Comparison of ENCODE assay signal across 20 cellular contexts in the genomic region with DNA sequence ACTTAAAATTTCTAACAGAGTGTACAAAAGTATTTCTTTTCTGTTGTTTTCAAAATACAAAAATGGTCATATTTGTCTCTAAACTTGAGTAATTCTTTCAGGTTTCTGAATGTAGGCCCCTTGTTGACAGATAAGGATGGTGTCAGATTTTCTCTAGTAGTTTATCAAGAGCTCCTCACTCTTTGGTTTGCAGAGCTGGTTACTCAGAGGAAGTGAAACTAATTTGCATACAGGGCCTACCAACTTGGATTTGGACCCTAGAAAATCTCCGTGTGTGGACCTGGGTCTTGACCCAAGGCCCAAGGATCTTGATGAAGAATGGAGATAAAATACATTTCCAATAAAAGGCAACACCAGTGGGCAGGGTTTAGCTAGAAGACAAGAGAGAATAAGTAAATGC. TPM values are rescaled to one million over a fixed set of nuclear protein-coding genes. Genes with fewer than 3 reads are reported as not detected.
DNase-seq lines count a peak whose midpoint lies in the region; ATAC-seq and TF ChIP-seq lines count a peak whose summit lies in the region.
"Had no signal": no experiment of that assay in that cellular context is flagged by ENCODE, and none has a peak within 500 bp of the region (broad histone marks: within the 10 kb centered on the region; RNA-seq: fewer than 3 reads in every experiment).

No MANE protein-coding gene starts in this region.

- no peak for DNase-seq in mucosa of descending colon
- no peak for DNase-seq in HPDE6-E6E7 (ENCODE audit: extremely low spot score)
- DNase-seq in COR-L47 (lab: John Stamatoyannopoulos, UW) = no peak
- DNase-seq in dedifferentiated amniotic fluid mesenchymal stem cell (ENCODE audit: extremely low spot score) = no peak
- no peak for DNase-seq in MV-4-11 (lab: John Stamatoyannopoulos, UW)
- DNase-seq: activated CD4-positive, alpha-beta T cell treated with anti-CD3 and anti-CD28 coated beads, Interleukin-2, amount 50 U/mL, for 4 hours; C1 segment of cervical spinal cord; KG1; NCI-H1694; NCI-H774; ovary; Right ventricle myocardium superior; spleen; T-helper 9 cell had no signal

- H3K4me3 ChIP-seq in mucosa of descending colon = no peak overlapping the region
- H3K4me3 ChIP-seq: ovary, spleen had no signal

- H3K4me1 ChIP-seq in mucosa of descending colon (ENCODE audit: low read depth) = peaks cover 4% of the 10 kb centered on the region
- H3K4me1 ChIP-seq: spleen had no signal

- no peak for TF ChIP-seq CTCF in mucosa of descending colon (IDR thresholded peaks at IDR 0.05)

- ATAC-seq in GM19351 (IDR thresholded peaks at IDR 0.05; ENCODE audit: unreplicated experiment) (peak; percentile 86), HG02759 (IDR thresholded peaks at IDR 0.05; ENCODE audit: unreplicated experiment) (peak; percentile 66), HG03571 (IDR thresholded peaks at IDR 0.05; ENCODE audit: unreplicated experiment) (peak; percentile 85), mucosa of descending colon (peak; percentile 42)

- H3K9me3 ChIP-seq in mucosa of descending colon = no peaks in the 10 kb centered on the region
- H3K9me3 ChIP-seq: ovary had no signal

- intact Hi-C loops in mucosa of descending colon (cut with DNase I, micrococcal nuclease) = no loop called here

- no peaks in the 10 kb centered on the region for H3K36me3 ChIP-seq in mucosa of descending colon (ENCODE audit: low read depth)
- H3K36me3 ChIP-seq: ovary, spleen had no signal

RNA-seq across cellular contexts. Expression of gene ADH6, which starts 0.4 kb away (rescaled TPM):
- 10 to 100 TPM in 2 of 3 donors, 1 to 10 TPM in 1; 6.2 to 18.6 (median 16.6) TPM for total RNA-seq in mucosa of descending colon
- total RNA-seq: dermis microvascular lymphatic vessel endothelial cell, H1, Right ventricle myocardium superior, spleen, subcutaneous adipose tissue had no signal
